9 cellular contexts compared by ENCODE assay signal in genomic region chr17:27471321-27472269, GRCh38. TPM values are rescaled to one million over a fixed set of nuclear protein-coding genes. Genes with fewer than 3 reads are reported as not detected.
A peak's percentile ranks its signal among the peaks of the same experiment; 100 is the strongest.
DNase-seq lines count a peak whose midpoint lies in the region; ATAC-seq, FAIRE-seq and TF ChIP-seq lines count a peak whose summit lies in the region.
"Had no signal": no experiment of that assay in that cellular context is flagged by ENCODE, and none has a peak within 500 bp of the region (broad histone marks: within the 10 kb centered on the region; RNA-seq: fewer than 3 reads in every experiment).

No MANE protein-coding gene starts in this region.

- no peaks in the 10 kb centered on the region for H3K36me3 ChIP-seq in ACC112 (ENCODE audit: insufficient read depth, low read length)
- no peaks in the 10 kb centered on the region for H3K36me3 ChIP-seq in naive thymus-derived CD4-positive, alpha-beta T cell (ENCODE audit: control insufficient read depth in 2 of 3, insufficient read depth in 3 of 3, low read length in 3 of 3)
- no peaks in the 10 kb centered on the region for H3K36me3 ChIP-seq in uterus
- no peaks in the 10 kb centered on the region for H3K36me3 ChIP-seq in SJCRH30

- H3K4me1 ChIP-seq in ACC112 (ENCODE audit: control insufficient read depth, insufficient read depth, low read length, unreplicated experiment) (peaks cover 42% of the 10 kb centered on the region), uterus (no peaks in the 10 kb centered on the region), SJCRH30 (peaks cover 4% of the 10 kb centered on the region)
- H3K4me1 ChIP-seq in naive thymus-derived CD4-positive, alpha-beta T cell (ENCODE audit: control insufficient read depth in 2 of 2, insufficient read depth in 2 of 2, low read length in 2 of 2), result peaks cover 19 to 53% of the 10 kb centered on the region in 2 donors

- ATAC-seq in GM21367 (IDR thresholded peaks at IDR 0.05; ENCODE audit: unreplicated experiment), result peak; percentile 48
- ATAC-seq in naive thymus-derived CD4-positive, alpha-beta T cell, result peak; percentile 51

- H3K27me3 Mint-ChIP-seq in naive thymus-derived CD4-positive, alpha-beta T cell, result no peaks in the 10 kb centered on the region

- H3K9me3 ChIP-seq in naive thymus-derived CD4-positive, alpha-beta T cell (ENCODE audit: control insufficient read depth in 2 of 3, low read length in 3 of 3), result no peaks in the 10 kb centered on the region
- H3K9me3 ChIP-seq in uterus (no peaks in the 10 kb centered on the region), SJCRH30 (replicated peaks) (no peaks in the 10 kb centered on the region)

- H3K27me3 ChIP-seq in ACC112 (ENCODE audit: insufficient read depth, low read length) (no peaks in the 10 kb centered on the region), uterus (no peaks in the 10 kb centered on the region), SJCRH30 (no peaks in the 10 kb centered on the region)
- no peaks in the 10 kb centered on the region for H3K27me3 ChIP-seq in naive thymus-derived CD4-positive, alpha-beta T cell (ENCODE audit: control insufficient read depth in 2 of 2, insufficient read depth in 2 of 2, low read length in 2 of 2)

- intact Hi-C loops in naive thymus-derived CD4-positive, alpha-beta T cell (cut with micrococcal nuclease), result loop anchor here (2.0 to 10.0 kb wide), 5 partner anchors 73 to 337 kb away; partner anchors contain the start of gene WSB1 (in 1 of the 2)
- intact Hi-C loops in uterus (cut with DNase I; ENCODE audit: low total_unique reads), result no loop called here

- H3K36me3 Mint-ChIP-seq in naive thymus-derived CD4-positive, alpha-beta T cell, result peaks cover 0 to 12% (median 0%) of the 10 kb centered on the region in 5 donors

- H2AFZ ChIP-seq in ACC112 (ENCODE audit: low read length, unreplicated experiment), result no peak overlapping the region

- DNase-seq in HPDE6-E6E7 (ENCODE audit: extremely low spot score) (peak; percentile 90), activated T-helper 1 cell treated with Interleukin-2 at 50 U/mL for 16 hours (ENCODE audit: low read depth) (peak; percentile 50), frontal cortex (ENCODE audit: low spot score in 2 of 2) (no peak), uterus (no peak), SJCRH30 (no peak)
- DNase-seq in naive thymus-derived CD4-positive, alpha-beta T cell, result peak in 1 of 9 donors; percentile 71

- H3K27ac ChIP-seq in ACC112 (ENCODE audit: low read depth, low read length) (peak overlapping the region; percentile 46; the same call in 1 of the 2 replicates), uterus (no peak overlapping the region), SJCRH30 (no peak overlapping the region)
- no peak overlapping the region for H3K27ac ChIP-seq in naive thymus-derived CD4-positive, alpha-beta T cell (ENCODE audit: low read depth, low read length)
- H3K27ac ChIP-seq: C4-2B had no signal

- H3K27ac Mint-ChIP-seq in naive thymus-derived CD4-positive, alpha-beta T cell, result peak overlapping the region in 7 of 9 donors; percentile 18 to 97 (median 26)

- TF ChIP-seq POLR2A in uterus (IDR thresholded peaks at IDR 0.05), result no peak

- peak overlapping the region in 2 of 10 donors; percentile 4 to 82 for H3K4me3 Mint-ChIP-seq in naive thymus-derived CD4-positive, alpha-beta T cell

- CTCF ChIA-PET in naive thymus-derived CD4-positive, alpha-beta T cell (lab: Charles Lee), result no interaction called here

- H3K4me1 Mint-ChIP-seq in naive thymus-derived CD4-positive, alpha-beta T cell, result peaks cover 39 to 86% (median 58%) of the 10 kb centered on the region in 7 donors

- no peak overlapping the region for H3K4me3 ChIP-seq in ACC112 (ENCODE audit: low read depth, low read length)
- no peak overlapping the region for H3K4me3 ChIP-seq in naive thymus-derived CD4-positive, alpha-beta T cell (ENCODE audit: low read length)
- H3K4me3 ChIP-seq in uterus, result no peak overlapping the region
- no peak overlapping the region for H3K4me3 ChIP-seq in SJCRH30

- no peak for FAIRE-seq in frontal cortex (lab: Jason Lieb, UNC)

- H3K9me3 Mint-ChIP-seq in naive thymus-derived CD4-positive, alpha-beta T cell, result no peaks in the 10 kb centered on the region

- no peak for TF ChIP-seq CTCF in uterus (IDR thresholded peaks at IDR 0.05)

- POLR2A ChIA-PET in naive thymus-derived CD4-positive, alpha-beta T cell (lab: Charles Lee), result interaction anchor here (1.4 kb wide), 1 partner anchor 16 kb away, joined by 3 read pairs; the partner anchor contains the start of gene KSR1

- H3K79me2 ChIP-seq in ACC112 (ENCODE audit: control insufficient read depth, insufficient read depth, low read length, unreplicated experiment), result peaks cover 5% of the 10 kb centered on the region

RNA-seq across cellular contexts. Expression of gene KSR1, which starts 15.3 kb away (rescaled TPM):
- total RNA-seq in naive thymus-derived CD4-positive, alpha-beta T cell, result 10 to 100 TPM; 22.5 to 96.4 (median 27.8) TPM
- 1 to 10 TPM in 1 of 2 donors, under 1 TPM in 1; 0.52 to 1.8 TPM for polyA plus RNA-seq in naive thymus-derived CD4-positive, alpha-beta T cell
- total RNA-seq in frontal cortex (12.6 TPM), uterus (10 to 100 TPM; 17.7 to 77.0 (median 34.6) TPM)
- total RNA-seq in SJCRH30 (2014; rRNA removed; shearing (Covaris generic)), result 35.9 and 37.6 TPM in 2 replicates

Comparison
In these comparisons a context has a peak if more than half of its experiments do, and no peak if none do; other contexts are left out.
1. DNase-seq: peak in HPDE6-E6E7 (single experiment) and activated T-helper 1 cell treated with Interleukin-2 at 50 U/mL for 16 hours (single experiment); none in frontal cortex (0 of 2), uterus (0 of 2) and SJCRH30 (0 of 2).